In the genomic region with DNA sequence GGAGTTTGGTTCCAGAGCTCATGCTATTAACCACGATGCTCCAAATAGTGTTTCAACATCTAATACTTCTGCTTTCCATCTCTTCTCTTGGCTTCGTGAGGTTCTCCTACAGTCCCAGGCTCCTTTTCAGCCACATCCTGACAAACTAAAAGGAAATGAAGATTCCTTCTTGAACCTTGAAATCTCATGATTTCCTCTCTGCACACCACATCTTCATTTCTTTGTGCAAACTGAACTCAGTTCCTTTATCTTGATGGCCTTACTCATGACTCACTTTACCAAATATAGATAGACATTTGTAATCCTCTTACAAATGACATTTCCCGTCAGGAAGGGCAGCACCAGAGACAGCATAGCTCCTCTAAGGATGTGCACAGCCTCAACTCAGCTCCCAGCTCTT, we compare ENCODE assay signal across 28 cellular contexts. TPM values are rescaled to one million over a fixed set of nuclear protein-coding genes. Genes with fewer than 3 reads are reported as not detected.
DNase-seq lines count a peak whose midpoint lies in the region; ATAC-seq and TF ChIP-seq lines count a peak whose summit lies in the region.
"Had no signal": no experiment of that assay in that cellular context is flagged by ENCODE, and none has a peak within 500 bp of the region (broad histone marks: within the 10 kb centered on the region; RNA-seq: fewer than 3 reads in every experiment).

No MANE protein-coding gene starts in this region.

- no peaks in the 10 kb centered on the region for H3K36me3 ChIP-seq in upper lobe of left lung
- H3K36me3 ChIP-seq in mammary epithelial cell (ENCODE audit: insufficient read depth, low read length) = no peaks in the 10 kb centered on the region
- H3K36me3 ChIP-seq: HAP-1 had no signal

- H3K9me3 ChIP-seq in upper lobe of left lung = no peaks in the 10 kb centered on the region
- H3K9me3 ChIP-seq in mammary epithelial cell (replicated peaks; ENCODE audit: insufficient read depth, low read length) = no peaks in the 10 kb centered on the region
- H3K9me3 ChIP-seq: body of pancreas, Caco-2, HAP-1 had no signal

- no peak for TF ChIP-seq POLR2A in upper lobe of left lung (IDR thresholded peaks at IDR 0.05)

- H3K27ac ChIP-seq in upper lobe of left lung (no peak overlapping the region), mammary epithelial cell (ENCODE audit: insufficient read depth, low read depth, low read length) (no peak overlapping the region)
- H3K27ac ChIP-seq: 22Rv1, body of pancreas, hepatocyte, KMS-11 had no signal

- intact Hi-C loops in Right ventricle myocardium superior (cut with DNase I) (no loop called here), cardiac septum (cut with DNase I) (no loop called here), left ventricle myocardium superior (cut with micrococcal nuclease) (no loop called here), mammary epithelial cell (cut with micrococcal nuclease) (no loop called here)

- H3K4me2 ChIP-seq in mammary epithelial cell (ENCODE audit: insufficient read depth, low read depth, low read length) = no peak overlapping the region
- H3K4me2 ChIP-seq: hepatocyte, KMS-11, smooth muscle cell had no signal

- no peak overlapping the region for H2AFZ ChIP-seq in mammary epithelial cell (ENCODE audit: low read depth, low read length)
- H2AFZ ChIP-seq: hepatocyte had no signal

- H3K4me3 ChIP-seq in upper lobe of left lung (no peak overlapping the region), mammary epithelial cell (replicated peaks in 1 of 3; ENCODE audit: insufficient read depth in 1 of 3, low read depth in 2 of 3, low read length in 3 of 3) (no peak overlapping the region)
- H3K4me3 ChIP-seq: body of pancreas, HAP-1, hepatocyte, smooth muscle cell had no signal

- ATAC-seq in Right ventricle myocardium superior (ENCODE audit: poor library complexity) (peak; percentile 27), left ventricle myocardium superior (peak; percentile 52), upper lobe of left lung (ENCODE audit: low FRiP score in 2 of 2) (peak; percentile 22 to 77), HG03520 (IDR thresholded peaks at IDR 0.05; ENCODE audit: unreplicated experiment) (no peak)
- ATAC-seq: activated naive CD8-positive, alpha-beta T cell treated with anti-CD3 and anti-CD28 coated beads, Interleukin-2, amount 50 U/mL, for 24 hours; body of pancreas; SK-N-SH treated with all-trans-retinoic acid at 6 μM for 48 hours; stimulated activated naive CD8-positive, alpha-beta T cell treated with anti-CD3 and anti-CD28 coated beads, Interleukin-15, Interleukin-2, amounts not matched to agents 100 U/mL and 50 U/mL, for 24 hours had no signal

- H4K20me1 ChIP-seq in mammary epithelial cell (ENCODE audit: insufficient read depth, low read length) = no peaks in the 10 kb centered on the region

- 61 to 64% methylated on average over 3 of the region's 3 CpGs for WGBS in upper lobe of left lung, 2 donors
- 62% methylated on average over 3 of the region's 3 CpGs for WGBS in mammary epithelial cell (ENCODE audit: low coverage, missing lambda C conversion rate)

- H3K79me2 ChIP-seq in mammary epithelial cell (ENCODE audit: insufficient read depth, low read length) = no peaks in the 10 kb centered on the region
- H3K79me2 ChIP-seq: hepatocyte had no signal

- H3K9ac ChIP-seq in mammary epithelial cell (ENCODE audit: insufficient read depth, low read length) = no peak overlapping the region
- H3K9ac ChIP-seq: KMS-11 had no signal

- no peak for TF ChIP-seq CTCF in upper lobe of left lung (IDR thresholded peaks at IDR 0.05)
- no peak for TF ChIP-seq CTCF in mammary epithelial cell (conservative IDR thresholded peaks at IDR 0.05 in 1 of 2, IDR thresholded peaks at IDR 0.05 in 1 of 2; ENCODE audit: extremely low read depth in 1 of 2, insufficient read depth in 1 of 2, low read depth in 1 of 2, low read length in 2 of 2)

- CTCF ChIA-PET in mammary epithelial cell (lab: Charles Lee; ENCODE audit: low non-redundant PET) = no interaction called here

- BruUV-seq in mammary epithelial cell (replicated peaks; lab: Mats Ljungman, UMichigan) = no TSS peak

- DNase-seq in Right ventricle myocardium superior (no peak), cardiac septum (ENCODE audit: low spot score) (no peak), NOMO-1 treated with dmso at 0.1 percent for 144 hours (lab: John Stamatoyannopoulos, UW; ENCODE audit: unreplicated experiment) (peak; percentile 74), left ventricle myocardium superior (no peak), upper lobe of left lung (no peak), AG08396 (ENCODE audit: low spot score) (no peak), mammary epithelial cell (no peak)
- DNase-seq: activated CD4-positive, alpha-beta memory T cell treated with anti-CD3 and anti-CD28 coated beads, Interleukin-2, amount 10 ng/mL, durations not matched to agents 7 days and 5 days; activated CD4-positive, CD25-positive, alpha-beta regulatory T cell; activated gamma-delta T cell; activated naive CD8-positive, alpha-beta T cell treated with anti-CD3 and anti-CD28 coated beads, Interleukin-2, amount 50 U/mL, for 24 hours; activated T-cell treated with anti-CD3 and anti-CD28 coated beads for 4 hours; Caco-2; foreskin fibroblast; NCI-H1092 treated with DMSO at 0.1 percent for 48 hours; NCI-H2029; NCI-H446; occipital lobe; stimulated activated naive CD8-positive, alpha-beta T cell treated with anti-CD3 and anti-CD28 coated beads, Interleukin-15, Interleukin-2, amounts not matched to agents 100 U/mL and 50 U/mL, for 24 hours; T1000 had no signal

- in situ Hi-C loops in mammary epithelial cell (cut with MboI; ENCODE audit: low sequenced_read_pairs in 2 of 2) = no loop called here

- H3K27me3 ChIP-seq in upper lobe of left lung (no peaks in the 10 kb centered on the region), mammary epithelial cell (ENCODE audit: insufficient read depth, low read length) (peaks cover 10% of the 10 kb centered on the region)
- H3K27me3 ChIP-seq: body of pancreas, hepatocyte had no signal

- H3K4me1 ChIP-seq in upper lobe of left lung (peaks cover 0 to 10% (median 2%) of the 10 kb centered on the region in 4 donors), mammary epithelial cell (ENCODE audit: insufficient read depth, low read length) (no peaks in the 10 kb centered on the region)
- H3K4me1 ChIP-seq: body of pancreas, Caco-2 had no signal

- peak in 1 of 4 donors; percentile 18 for TF ChIP-seq EP300 in upper lobe of left lung (IDR thresholded peaks at IDR 0.05)

- dilution Hi-C loops in mammary epithelial cell (cut with HindIII; ENCODE audit: low sequenced_read_pairs) = no loop called here

RNA-seq across cellular contexts. Expression of a gene that starts 50.0 kb away (rescaled TPM):
- total RNA-seq in Right ventricle myocardium superior = 0.89 TPM
- 3.4 TPM for total RNA-seq in cardiac septum
- total RNA-seq in left ventricle myocardium superior = 1.5 TPM
- 10 to 100 TPM; 13.9 to 30.5 (median 23.9) TPM for total RNA-seq in upper lobe of left lung
- 10 to 100 TPM; 24.9 to 59.7 TPM for total RNA-seq in mammary epithelial cell
- 8.7 TPM for polyA plus RNA-seq in mammary epithelial cell
- polyA minus RNA-seq in mammary epithelial cell = 35.5 TPM
- total RNA-seq: Caco-2 had no signal
